25 cellular contexts compared by ENCODE assay signal in the genomic region with DNA sequence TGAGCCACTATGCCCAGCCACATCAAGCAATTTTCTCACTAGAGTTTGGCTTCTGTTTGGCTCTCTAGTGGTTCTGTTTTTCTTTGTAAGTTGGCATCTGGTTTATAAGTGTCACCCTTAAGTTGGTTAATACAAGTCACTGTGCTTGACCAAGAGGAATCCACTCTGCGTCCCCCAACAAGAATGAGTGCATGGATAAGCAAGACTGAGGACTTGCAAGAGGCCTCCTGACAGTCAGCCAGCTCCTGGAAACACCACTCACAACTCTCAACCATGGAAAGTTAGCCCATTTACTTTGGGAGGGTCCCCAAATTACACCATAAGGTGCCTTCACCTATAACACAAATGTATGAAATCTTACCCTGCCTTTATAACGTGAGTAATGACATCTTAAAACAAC. TPM values are rescaled to one million over a fixed set of nuclear protein-coding genes. Genes with fewer than 3 reads are reported as not detected.
DNase-seq lines count a peak whose midpoint lies in the region; ATAC-seq and TF ChIP-seq lines count a peak whose summit lies in the region.
"Had no signal": no experiment of that assay in that cellular context is flagged by ENCODE, and none has a peak within 500 bp of the region (broad histone marks: within the 10 kb centered on the region; RNA-seq: fewer than 3 reads in every experiment).

No MANE protein-coding gene starts in this region.

- H3K4me3 ChIP-seq in BLaER1, result no peak overlapping the region
- H3K4me3 ChIP-seq in OCI-LY7 (ENCODE audit: low read depth, low read length, poor library complexity, severe bottlenecking), result no peak overlapping the region
- H3K4me3 ChIP-seq: transverse colon had no signal

- H3K4me1 Mint-ChIP-seq in T-helper 1 cell treated with Interleukin-12 subunit alpha and Interleukin-12 subunit beta and Interleukin-4 antibody, amounts not matched to agents 30 μg/mL and 1 μg/mL, for 36 hours (ENCODE audit: low read depth), result peaks cover 63% of the 10 kb centered on the region

- no TSS peak for BruUV-seq in OCI-LY7 (replicated peaks; lab: Mats Ljungman, UMichigan)

- intact Hi-C loops in OCI-LY7 (cut with micrococcal nuclease; ENCODE audit: unreplicated experiment) (no loop called here), posterior vena cava (cut with DNase I) (no loop called here)

- H3K4me3 Mint-ChIP-seq in T-helper 1 cell treated with Interleukin-12 subunit alpha and Interleukin-12 subunit beta and Interleukin-4 antibody, amounts not matched to agents 30 μg/mL and 1 μg/mL, for 36 hours, result no peak overlapping the region

- DNase-seq in T-helper 1 cell (no peak), OCI-LY7 (ENCODE audit: low spot score) (no peak), islet precursor cell (peak; percentile 15), posterior vena cava (ENCODE audit: low spot score) (no peak)
- no peak for DNase-seq in stimulated activated CD4-positive, alpha-beta T cell treated with anti-CD3 and anti-CD28 coated beads, Interleukin-12 subunit alpha, Interleukin-12 subunit beta, amount 100 ng/mL, for 4 hours
- DNase-seq: activated CD4-positive, alpha-beta T cell treated with anti-CD3 and anti-CD28 coated beads for 48 hours; activated CD8-positive, alpha-beta memory T cell treated with anti-CD3 and anti-CD28 coated beads, Interleukin-2, amount 50 U/mL, for 4 hours; central memory CD4-positive, alpha-beta T cell; EL; glutamatergic neuron; Kasumi-1; left ventricle myocardium superior; mesendoderm; NCI-H146; NCI-H446 treated with DMSO at 0.1 percent for 48 hours; NCI-H774; right cardiac atrium; SHP77 treated with DMSO at 0.1 percent for 48 hours; stimulated activated CD4-positive, alpha-beta T cell treated with anti-CD3 and anti-CD28 coated beads, Interleukin-2, amount 100 ng/mL, for 24 hours; transverse colon; WERI-Rb-1 had no signal

- H4K20me1 ChIP-seq in BLaER1, result peaks cover 100% of the 10 kb centered on the region
- peaks cover 71% of the 10 kb centered on the region for H4K20me1 ChIP-seq in OCI-LY7 (ENCODE audit: insufficient read depth, low read length)

- peaks cover 100% of the 10 kb centered on the region for H3K36me3 ChIP-seq in BLaER1
- H3K36me3 ChIP-seq in OCI-LY7 (ENCODE audit: insufficient read depth, low read length), result peaks cover 99% of the 10 kb centered on the region

- peaks cover 59% of the 10 kb centered on the region for H3K36me3 Mint-ChIP-seq in T-helper 1 cell treated with Interleukin-12 subunit alpha and Interleukin-12 subunit beta and Interleukin-4 antibody, amounts not matched to agents 30 μg/mL and 1 μg/mL, for 36 hours (ENCODE audit: low read depth)

- peaks cover 66% of the 10 kb centered on the region for H3K4me1 ChIP-seq in BLaER1
- H3K4me1 ChIP-seq in OCI-LY7 (ENCODE audit: insufficient read depth, low read length, poor library complexity, severe bottlenecking), result peaks cover 46% of the 10 kb centered on the region

- no peaks in the 10 kb centered on the region for H3K27me3 ChIP-seq in BLaER1
- H3K27me3 ChIP-seq: transverse colon had no signal

- no peak overlapping the region for H3K9ac ChIP-seq in BLaER1

- POLR2A ChIA-PET in OCI-LY7 (lab: Charles Lee), result no interaction called here

- no peaks in the 10 kb centered on the region for H3K9me3 Mint-ChIP-seq in T-helper 1 cell treated with Interleukin-12 subunit alpha and Interleukin-12 subunit beta and Interleukin-4 antibody, amounts not matched to agents 30 μg/mL and 1 μg/mL, for 36 hours

- H3K27ac Mint-ChIP-seq in T-helper 1 cell treated with Interleukin-12 subunit alpha and Interleukin-12 subunit beta and Interleukin-4 antibody, amounts not matched to agents 30 μg/mL and 1 μg/mL, for 36 hours, result peak overlapping the region; percentile 52

- H3K27ac ChIP-seq in BLaER1 (no peak overlapping the region), OCI-LY7 (ENCODE audit: low read depth, low read length, poor library complexity, severe bottlenecking) (no peak overlapping the region)
- H3K27ac ChIP-seq: 22Rv1, transverse colon, WERI-Rb-1 had no signal

- CTCF ChIA-PET in OCI-LY7 (lab: Charles Lee; ENCODE audit: unreplicated experiment), result no interaction called here

- ATAC-seq in SK-N-SH treated with all-trans-retinoic acid at 6 μM for 48 hours, result no peak
- ATAC-seq: left ventricle myocardium superior, right cardiac atrium had no signal

- no peak overlapping the region for H2AFZ ChIP-seq in OCI-LY7 (ENCODE audit: low read length)

- H3K79me2 ChIP-seq in OCI-LY7 (ENCODE audit: insufficient read depth, low read depth, low read length), result peaks cover 100% of the 10 kb centered on the region

- H3K4me2 ChIP-seq in BLaER1, result peak overlapping the region; percentile 44
- peak overlapping the region; percentile 11; the same call in 1 of the 2 replicates for H3K4me2 ChIP-seq in OCI-LY7 (ENCODE audit: low read length)

- no peaks in the 10 kb centered on the region for H3K9me2 ChIP-seq in OCI-LY7 (ENCODE audit: insufficient read depth, low read length)

- no peaks in the 10 kb centered on the region for H3K9me3 ChIP-seq in BLaER1
- H3K9me3 ChIP-seq in OCI-LY7 (ENCODE audit: low read length), result no peaks in the 10 kb centered on the region
- H3K9me3 ChIP-seq: transverse colon had no signal

- TF ChIP-seq CTCF in OCI-LY7 (conservative IDR thresholded peaks at IDR 0.05; ENCODE audit: low read length), result no peak

- H3K27me3 Mint-ChIP-seq in T-helper 1 cell treated with Interleukin-12 subunit alpha and Interleukin-12 subunit beta and Interleukin-4 antibody, amounts not matched to agents 30 μg/mL and 1 μg/mL, for 36 hours (ENCODE audit: low read depth), result no peaks in the 10 kb centered on the region

TF ChIP-seq in SK-N-SH treated with all-trans-retinoic acid at 6 μM for 48 hours, 23 proteins besides CTCF, POLR2A, EP300 and RAD21:
- TF ChIP-seq CSDC2 (CRISPR knock-in tag; IDR thresholded peaks at IDR 0.05) (no peak), ESRRG (CRISPR knock-in tag; IDR thresholded peaks at IDR 0.05) (no peak)
- TF ChIP-seq, protein P1, sequence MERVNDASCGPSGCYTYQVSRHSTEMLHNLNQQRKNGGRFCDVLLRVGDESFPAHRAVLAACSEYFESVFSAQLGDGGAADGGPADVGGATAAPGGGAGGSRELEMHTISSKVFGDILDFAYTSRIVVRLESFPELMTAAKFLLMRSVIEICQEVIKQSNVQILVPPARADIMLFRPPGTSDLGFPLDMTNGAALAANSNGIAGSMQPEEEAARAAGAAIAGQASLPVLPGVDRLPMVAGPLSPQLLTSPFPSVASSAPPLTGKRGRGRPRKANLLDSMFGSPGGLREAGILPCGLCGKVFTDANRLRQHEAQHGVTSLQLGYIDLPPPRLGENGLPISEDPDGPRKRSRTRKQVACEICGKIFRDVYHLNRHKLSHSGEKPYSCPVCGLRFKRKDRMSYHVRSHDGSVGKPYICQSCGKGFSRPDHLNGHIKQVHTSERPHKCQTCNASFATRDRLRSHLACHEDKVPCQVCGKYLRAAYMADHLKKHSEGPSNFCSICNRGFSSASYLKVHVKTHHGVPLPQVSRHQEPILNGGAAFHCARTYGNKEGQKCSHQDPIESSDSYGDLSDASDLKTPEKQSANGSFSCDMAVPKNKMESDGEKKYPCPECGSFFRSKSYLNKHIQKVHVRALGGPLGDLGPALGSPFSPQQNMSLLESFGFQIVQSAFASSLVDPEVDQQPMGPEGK (CRISPR knock-in tag; IDR thresholded peaks at IDR 0.05; ENCODE audit: borderline replicate concordance), result no peak
- TF ChIP-seq, protein P2, sequence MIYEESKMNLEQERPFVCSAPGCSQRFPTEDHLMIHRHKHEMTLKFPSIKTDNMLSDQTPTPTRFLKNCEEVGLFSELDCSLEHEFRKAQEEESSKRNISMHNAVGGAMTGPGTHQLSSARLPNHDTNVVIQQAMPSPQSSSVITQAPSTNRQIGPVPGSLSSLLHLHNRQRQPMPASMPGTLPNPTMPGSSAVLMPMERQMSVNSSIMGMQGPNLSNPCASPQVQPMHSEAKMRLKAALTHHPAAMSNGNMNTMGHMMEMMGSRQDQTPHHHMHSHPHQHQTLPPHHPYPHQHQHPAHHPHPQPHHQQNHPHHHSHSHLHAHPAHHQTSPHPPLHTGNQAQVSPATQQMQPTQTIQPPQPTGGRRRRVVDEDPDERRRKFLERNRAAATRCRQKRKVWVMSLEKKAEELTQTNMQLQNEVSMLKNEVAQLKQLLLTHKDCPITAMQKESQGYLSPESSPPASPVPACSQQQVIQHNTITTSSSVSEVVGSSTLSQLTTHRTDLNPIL (CRISPR knock-in tag; IDR thresholded peaks at IDR 0.05; ENCODE audit: low read depth), result no peak

RNA-seq across cellular contexts. Expression of a gene that starts 7.6 kb away (rescaled TPM):
- total RNA-seq in OCI-LY7 (2014; rRNA removed; shearing (Covaris generic)), result 56.3 and 79.7 TPM in 2 replicates
- total RNA-seq in OCI-LY7 (2022), result 133 and 134 TPM in 2 replicates
- 10 to 100 TPM; 12.3 to 13.2 TPM for total RNA-seq in posterior vena cava

RNA-seq across cellular contexts. Expression of a gene that starts 41.6 kb away (rescaled TPM):
- 7.3 and 8.0 TPM in 2 replicates for total RNA-seq in OCI-LY7 (2014; rRNA removed; shearing (Covaris generic))
- total RNA-seq in OCI-LY7 (2022), result 8.3 and 9.0 TPM in 2 replicates
- 10 to 100 TPM; 13.7 to 14.4 TPM for total RNA-seq in posterior vena cava

RNA-seq across cellular contexts. Expression of a gene that starts 52.1 kb away (rescaled TPM):
- 40.4 and 57.8 TPM in 2 replicates for total RNA-seq in OCI-LY7 (2014; rRNA removed; shearing (Covaris generic))
- total RNA-seq in OCI-LY7 (2022), result 66.7 and 69.8 TPM in 2 replicates
- 100 to 1,000 TPM; 101 to 143 TPM for total RNA-seq in posterior vena cava

Comparison
In these comparisons a context has a peak if more than half of its experiments do, and no peak if none do; other contexts are left out.
1. RNA of a gene that starts 7.6 kb away (total RNA-seq): 56.3 to 134 TPM in OCI-LY7; 12.3 to 13.2 TPM in posterior vena cava; every median in the first group is over 4 times any median in the second.